Comparison of ENCODE assay signal across 8 cellular contexts in genomic region chr6:90610671-90611542, GRCh38. TPM values are rescaled to one million over a fixed set of nuclear protein-coding genes. Genes with fewer than 3 reads are reported as not detected.
A peak's percentile ranks its signal among the peaks of the same experiment; 100 is the strongest.
DNase-seq lines count a peak whose midpoint lies in the region; ATAC-seq, FAIRE-seq and TF ChIP-seq lines count a peak whose summit lies in the region.

No MANE protein-coding gene starts in this region.

- DNase-seq in D341Med (ENCODE audit: low spot score) (peak; percentile 70), HK-2 (ENCODE audit: unreplicated experiment) (peak; percentile 26), T1000 (lab: John Stamatoyannopoulos, UW) (peak; percentile 10), bronchial epithelial cell (ENCODE audit: low read depth) (no peak), islet precursor cell (peak; percentile 78), RCC 7860 (ENCODE audit: low spot score) (no peak)
- peak; percentile 29 for DNase-seq in stimulated activated CD4-positive, alpha-beta T cell treated with anti-CD3 and anti-CD28 coated beads, Interleukin-12 subunit alpha, Interleukin-12 subunit beta, amount 100 ng/mL, for 4 hours

- peak; percentile 74 for ATAC-seq in GM19455 (IDR thresholded peaks at IDR 0.05; ENCODE audit: unreplicated experiment)

- FAIRE-seq in bronchial epithelial cell (lab: Jason Lieb, UNC) (no peak), RCC 7860 (lab: Jason Lieb, UNC) (no peak)

- H3K4me3 ChIP-seq in bronchial epithelial cell (ENCODE audit: low read depth, low read length) = peak overlapping the region; percentile 36

- peaks cover 18% of the 10 kb centered on the region for H3K27me3 ChIP-seq in bronchial epithelial cell (ENCODE audit: control insufficient read depth, insufficient read depth, low read length)

- TF ChIP-seq CTCF in bronchial epithelial cell (IDR thresholded peaks at IDR 0.05; ENCODE audit: insufficient read depth, low read length, severe bottlenecking) = no peak

- H3K36me3 ChIP-seq in bronchial epithelial cell (ENCODE audit: control insufficient read depth, insufficient read depth, low read length) = no peaks in the 10 kb centered on the region

RNA-seq across cellular contexts. Expression of gene MAP3K7, which starts 24.0 kb away (rescaled TPM):
- total RNA-seq in bronchial epithelial cell = 25.3 and 27.6 TPM in 2 replicates

Comparison
In these comparisons a context has a peak if more than half of its experiments do, and no peak if none do; other contexts are left out.
1. DNase-seq: peak in D341Med (single experiment), HK-2 (single experiment), T1000 (single experiment), islet precursor cell (single experiment) and stimulated activated CD4-positive, alpha-beta T cell treated with anti-CD3 and anti-CD28 coated beads, Interleukin-12 subunit alpha, Interleukin-12 subunit beta, amount 100 ng/mL, for 4 hours (single experiment); none in bronchial epithelial cell (single experiment) and RCC 7860 (single experiment).